Comparison of ENCODE assay signal across 8 cellular contexts in the genomic region with DNA sequence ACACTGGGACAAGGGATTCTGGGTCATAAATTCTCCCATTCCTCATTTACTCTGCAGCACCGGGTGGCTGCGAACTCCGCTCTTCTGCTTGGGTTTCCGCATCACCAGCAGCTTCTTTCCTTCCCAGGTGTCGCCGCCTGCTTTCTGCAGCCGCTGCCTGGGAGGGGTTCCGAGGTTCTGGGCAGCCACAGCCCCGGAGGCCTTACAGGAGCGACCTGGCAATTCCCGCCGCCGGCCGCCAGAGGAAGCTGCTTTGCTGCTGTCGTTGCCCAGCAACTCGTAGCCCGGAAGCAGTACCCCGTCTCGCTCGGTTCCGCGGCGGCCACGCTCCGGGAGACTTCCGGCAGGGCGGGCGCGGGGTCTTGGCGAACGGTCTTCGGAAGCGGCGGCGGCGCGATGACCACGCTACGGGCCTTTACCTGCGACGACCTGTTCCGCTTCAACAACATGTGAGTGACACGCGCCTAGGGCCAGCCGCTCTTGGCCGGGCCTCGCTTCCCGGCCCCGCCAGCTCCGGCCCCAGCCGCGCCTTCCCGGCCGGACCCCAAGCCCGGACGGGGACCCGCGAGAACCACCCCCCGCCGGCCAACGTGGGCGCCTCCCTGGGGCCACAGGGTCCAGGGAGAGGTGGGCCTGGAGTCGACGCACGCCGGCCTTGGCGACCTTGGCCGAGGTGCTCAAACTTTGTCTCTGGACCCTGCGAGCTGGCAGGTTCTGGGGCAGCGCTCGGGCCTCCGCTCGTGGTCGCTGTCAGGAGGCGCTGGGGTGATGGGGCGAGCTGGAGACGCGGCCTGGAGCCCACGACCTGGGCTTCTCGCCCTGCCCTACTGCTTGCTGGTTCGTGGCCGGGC. TPM values are rescaled to one million over a fixed set of nuclear protein-coding genes. Genes with fewer than 3 reads are reported as not detected.
A peak's percentile ranks its signal among the peaks of the same experiment; 100 is the strongest.
DNase-seq lines count a peak whose midpoint lies in the region; ATAC-seq and TF ChIP-seq lines count a peak whose summit lies in the region.

A gene with protein sequence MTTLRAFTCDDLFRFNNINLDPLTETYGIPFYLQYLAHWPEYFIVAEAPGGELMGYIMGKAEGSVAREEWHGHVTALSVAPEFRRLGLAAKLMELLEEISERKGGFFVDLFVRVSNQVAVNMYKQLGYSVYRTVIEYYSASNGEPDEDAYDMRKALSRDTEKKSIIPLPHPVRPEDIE (plus strand): TSS at position 362 of the 851 bp plus-strand sequence. CDS start 35 bp downstream, at position 397.

- ATAC-seq in GM21526 (IDR thresholded peaks at IDR 0.05; ENCODE audit: low FRiP score, unreplicated experiment): peak; percentile 96
- peak; percentile 93 for ATAC-seq in PC-3

- H3K9me3 ChIP-seq in PC-3 (ENCODE audit: low read length) (no peaks in the 10 kb centered on the region), mucosa of stomach (ENCODE audit: control insufficient read depth, low read length) (no peaks in the 10 kb centered on the region)

- peak; percentile 56 for TF ChIP-seq CTCF in PC-3 (conservative IDR thresholded peaks at IDR 0.05; ENCODE audit: low read depth, low read length)

- H3F3A ChIP-seq in PC-3 (ENCODE audit: low read length, unreplicated experiment): no peaks in the 10 kb centered on the region

- H3K27me3 ChIP-seq in PC-3 (ENCODE audit: low read length) (no peaks in the 10 kb centered on the region), mucosa of stomach (ENCODE audit: control insufficient read depth, insufficient read depth, low read length) (no peaks in the 10 kb centered on the region)

- peak within 1 kb of the TSS; percentile 85 for H2AFZ ChIP-seq in PC-3 (ENCODE audit: low read length)

- POLR2A ChIA-PET in PC-3 (lab: Charles Lee; ENCODE audit: unreplicated experiment): interaction anchor here (0.5 to 1.2 kb wide), 2 partner anchors 35 to 1286 kb away, joined by 3 to 4 read pairs; partner anchors contain the start of genes CFAP61, CRNKL1 and XRN2

- BruUV-seq in PC-3 (replicated peaks; lab: Mats Ljungman, UMichigan): no TSS peak

- TF ChIP-seq POLR2A in erythroblast (IDR thresholded peaks at IDR 0.05; ENCODE audit: low read length): peak; percentile 65

- peak within 1 kb of the TSS; percentile 90 for H3K4me3 ChIP-seq in PC-3 (ENCODE audit: low read length)
- H3K4me3 ChIP-seq in mucosa of stomach (ENCODE audit: low read length): peak within 1 kb of the TSS; percentile 75

- H3K4me2 ChIP-seq in PC-3 (ENCODE audit: low read length): peak within 1 kb of the TSS; percentile 98

- H3K36me3 ChIP-seq in PC-3 (ENCODE audit: low read depth, low read length) (peaks cover 8% of the 10 kb centered on the region; the same call in 1 of the 2 replicates), mucosa of stomach (ENCODE audit: control insufficient read depth, insufficient read depth, low read length) (no peaks in the 10 kb centered on the region)

- H3K9ac ChIP-seq in PC-3 (ENCODE audit: low read length) (peak within 1 kb of the TSS; percentile 97), mucosa of stomach (ENCODE audit: low read length) (peak within 1 kb of the TSS; percentile 83)

- H3K4me1 ChIP-seq in PC-3 (ENCODE audit: insufficient read depth, low read length): peaks cover 39% of the 10 kb centered on the region
- peaks cover 33% of the 10 kb centered on the region for H3K4me1 ChIP-seq in mucosa of stomach (ENCODE audit: control insufficient read depth, insufficient read depth, low read length)

- peak within 1 kb of the TSS; percentile 49 for H3K27ac ChIP-seq in PC-3 (ENCODE audit: low read length)

- peaks cover 52% of the 10 kb centered on the region for H3K79me2 ChIP-seq in PC-3 (ENCODE audit: low read length)

- DNase-seq in DMS153 treated with DMSO at 0.1 percent for 48 hours (lab: John Stamatoyannopoulos, UW; ENCODE audit: unreplicated experiment) (peak; percentile 83), HuH-7.5 (ENCODE audit: low spot score) (peak; percentile 88), PC-3 (peak; percentile 95), erythroblast (lab: John Stamatoyannopoulos, UW) (peak; percentile 93 to 94)
- DNase-seq in activated T-cell treated with anti-CD3 and anti-CD28 coated beads, Interleukin-2, amount 50 U/mL, for 1 hour: peak; percentile 90
- peak; percentile 79 to 80 for DNase-seq in stimulated activated CD8-positive, alpha-beta memory T cell treated with anti-CD3 and anti-CD28 coated beads, Interleukin-7, amount 100 ng/mL, for 1 hour (ENCODE audit: low read depth in 2 of 2)

- CTCF ChIA-PET in PC-3 (lab: Charles Lee): no interaction called here

- H3K9me2 ChIP-seq in PC-3 (replicated peaks; ENCODE audit: low read length): no peaks in the 10 kb centered on the region

- peaks cover 22% of the 10 kb centered on the region; the same call in 1 of the 2 replicates for H4K20me1 ChIP-seq in PC-3 (ENCODE audit: low read length)

- intact Hi-C loops in PC-3 (cut with micrococcal nuclease): loop anchor here (2.0 kb wide), 1 partner anchor 36 kb away; the partner anchor contains the start of genes CFAP61 and CRNKL1

RNA-seq across cellular contexts. Expression of the gene that starts here (rescaled TPM):
- 107 and 113 TPM in 2 replicates for total RNA-seq in PC-3 (2014; rRNA removed)

Comparison
In these comparisons a context has a peak if more than half of its experiments do, and no peak if none do; other contexts are left out.
1. Peak in every context shown above with its lines: DNase-seq, ATAC-seq, H3K4me3 ChIP-seq and H3K27ac ChIP-seq.